Comparison of ENCODE assay signal across 11 cellular contexts in the genomic region with DNA sequence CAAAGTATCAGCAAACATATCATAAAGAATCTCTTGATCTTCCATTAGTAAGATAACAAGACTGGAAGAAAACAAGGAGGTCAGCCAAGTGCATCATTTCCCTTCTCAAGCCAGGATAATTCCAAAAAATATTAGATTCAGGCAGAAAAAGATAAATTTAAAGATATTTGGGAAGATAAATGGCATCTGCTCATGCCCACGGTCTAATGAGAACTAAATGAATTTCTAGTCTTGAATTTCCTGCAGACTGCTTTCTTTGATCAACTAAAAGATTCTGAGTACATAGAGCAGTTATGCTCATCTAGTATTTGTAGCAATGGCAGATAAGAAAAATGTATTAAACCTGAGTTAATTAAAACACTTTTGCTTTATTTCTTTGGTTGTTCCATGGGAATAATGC. TPM values are rescaled to one million over a fixed set of nuclear protein-coding genes. Genes with fewer than 3 reads are reported as not detected.
"Had no signal": no experiment of that assay in that cellular context is flagged by ENCODE, and none has a peak within 500 bp of the region (broad histone marks: within the 10 kb centered on the region; RNA-seq: fewer than 3 reads in every experiment).

No MANE protein-coding gene starts in this region.

- H3K9me3 Mint-ChIP-seq: GM23338, H9, HFFc6 had no signal

- ATAC-seq: GM23338, HCT116 had no signal

- H3K27ac ChIP-seq: GM23248 had no signal

- H3K4me1 Mint-ChIP-seq: GM23338, H9 had no signal

- DNase-seq: GM23248, GOT3, H7, H9, HCEC 1CT, HFFc6 had no signal

- H3K4me3 Mint-ChIP-seq: GM23338, H9, HFFc6 had no signal

- H3K9me3 ChIP-seq: HAP-1 had no signal

- H3K27ac Mint-ChIP-seq: GM23338, H9, HFFc6 had no signal

- H3K9ac ChIP-seq: GM23248 had no signal

- H3K4me1 ChIP-seq: HAP-1 had no signal

- H3K36me3 ChIP-seq: HAP-1 had no signal

- H3K4me3 ChIP-seq: GM23248, GM23338, HAP-1 had no signal

- H2AFZ ChIP-seq: GM23248, GM23338 had no signal

- H3K4me2 ChIP-seq: GM23338 had no signal

RNA-seq across cellular contexts. Expression of gene DDI1, which starts 31.1 kb away (rescaled TPM):
- total RNA-seq: GM23248, GM23338, H1, H4, H7, H9, HFFc6 had no signal
- polyA plus RNA-seq: GM23248, H1 had no signal
